ENCODE assay signal across 1 cellular context in genomic region chr2:186884585-186884984, GRCh38.
TF ChIP-seq lines count a peak whose summit lies in the region.

No MANE protein-coding gene starts in this region.

TF ChIP-seq in HepG2, 621 proteins besides CTCF, POLR2A, EP300 and RAD21 (continued from another document):
- TF ChIP-seq NFATC3 (CRISPR knock-in tag; IDR thresholded peaks at IDR 0.05) = no peak
- TF ChIP-seq IRX3 (CRISPR knock-in tag; IDR thresholded peaks at IDR 0.05; ENCODE audit: borderline replicate concordance, low read depth) = no peak
